Comparison of ENCODE assay signal across 16 cellular contexts in genomic region chr21:42118121-42118795, GRCh38. TPM values are rescaled to one million over a fixed set of nuclear protein-coding genes. Genes with fewer than 3 reads are reported as not detected.
DNase-seq lines count a peak whose midpoint lies in the region; ATAC-seq and TF ChIP-seq lines count a peak whose summit lies in the region.
"Had no signal": no experiment of that assay in that cellular context is flagged by ENCODE, and none has a peak within 500 bp of the region (broad histone marks: within the 10 kb centered on the region; RNA-seq: fewer than 3 reads in every experiment).

No MANE protein-coding gene starts in this region.

- no peak for TF ChIP-seq CTCF in osteoblast (IDR thresholded peaks at IDR 0.05; ENCODE audit: extremely low read depth, low read depth, low read length)

- H3K27ac ChIP-seq in osteoblast (ENCODE audit: low read depth, low read length), result no peak overlapping the region
- H3K27ac ChIP-seq: coronary artery, gastrocnemius medialis, left lung, PC-9, SJSA1 had no signal

- peaks cover 42% of the 10 kb centered on the region for H3K27me3 ChIP-seq in osteoblast (ENCODE audit: insufficient read depth, low read length)
- H3K27me3 ChIP-seq: SJSA1 had no signal

- no peak overlapping the region for H3K4me2 ChIP-seq in osteoblast (ENCODE audit: insufficient read depth, low read length)
- H3K4me2 ChIP-seq: PC-9 had no signal

- no peak overlapping the region for H3K4me3 ChIP-seq in osteoblast (ENCODE audit: insufficient read depth, low read length)
- H3K4me3 ChIP-seq: gastrocnemius medialis, left lung, PC-9, SJSA1 had no signal

- no peaks in the 10 kb centered on the region for H4K20me1 ChIP-seq in osteoblast (ENCODE audit: insufficient read depth, low read length)

- no peaks in the 10 kb centered on the region for H3K9me3 ChIP-seq in osteoblast (ENCODE audit: low read depth, low read length)
- H3K9me3 ChIP-seq: gastrocnemius medialis, left lung, SJSA1 had no signal

- no peaks in the 10 kb centered on the region for H3K36me3 ChIP-seq in osteoblast (ENCODE audit: insufficient read depth, low read length)
- H3K36me3 ChIP-seq: gastrocnemius medialis, left lung, SJSA1 had no signal

- no peak for ATAC-seq in GM21786 (IDR thresholded peaks at IDR 0.05; ENCODE audit: unreplicated experiment)

- no peaks in the 10 kb centered on the region for H3K79me2 ChIP-seq in osteoblast (ENCODE audit: insufficient read depth, low read length)

- H3K4me1 ChIP-seq in osteoblast (ENCODE audit: insufficient read depth, low read length), result peaks cover 18% of the 10 kb centered on the region

- DNase-seq in NCI-H510A treated with DMSO at 0.1 percent for 48 hours (lab: John Stamatoyannopoulos, UW) (peak; percentile 10), NCI-H510A (lab: John Stamatoyannopoulos, UW) (no peak), Kasumi-1 (lab: John Stamatoyannopoulos, UW) (peak; percentile 70 to 73), RPMI8226 (peak; percentile 37), osteoblast (ENCODE audit: insufficient read length, low spot score, missing footprints) (peak; percentile 65), NCI-H1694 treated with DMSO at 0.1 percent for 48 hours (lab: John Stamatoyannopoulos, UW) (no peak)
- no peak for DNase-seq in effector CD4-positive, alpha-beta T cell

- no peak overlapping the region for H2AFZ ChIP-seq in osteoblast (ENCODE audit: low read length)
- H2AFZ ChIP-seq: PC-9 had no signal

RNA-seq across cellular contexts. Expression of gene UMODL1, which starts 47.1 kb away (rescaled TPM):
- total RNA-seq in osteoblast, result under 0.01 TPM in 1 of 2 replicates, not detected in the other
- total RNA-seq: activated CD4-positive, alpha-beta memory T cell treated with anti-CD3 and anti-CD28 coated beads for 36 hours; HFFc6; HT1080; PC-9; SJSA1 had no signal

Comparison
In these comparisons a context has a peak if more than half of its experiments do, and no peak if none do; other contexts are left out.
1. DNase-seq: peak in NCI-H510A treated with DMSO at 0.1 percent for 48 hours (single experiment), Kasumi-1 (2 of 2), RPMI8226 (single experiment) and osteoblast (single experiment); none in NCI-H510A (single experiment), NCI-H1694 treated with DMSO at 0.1 percent for 48 hours (single experiment) and effector CD4-positive, alpha-beta T cell (single experiment).